In the genomic region with DNA sequence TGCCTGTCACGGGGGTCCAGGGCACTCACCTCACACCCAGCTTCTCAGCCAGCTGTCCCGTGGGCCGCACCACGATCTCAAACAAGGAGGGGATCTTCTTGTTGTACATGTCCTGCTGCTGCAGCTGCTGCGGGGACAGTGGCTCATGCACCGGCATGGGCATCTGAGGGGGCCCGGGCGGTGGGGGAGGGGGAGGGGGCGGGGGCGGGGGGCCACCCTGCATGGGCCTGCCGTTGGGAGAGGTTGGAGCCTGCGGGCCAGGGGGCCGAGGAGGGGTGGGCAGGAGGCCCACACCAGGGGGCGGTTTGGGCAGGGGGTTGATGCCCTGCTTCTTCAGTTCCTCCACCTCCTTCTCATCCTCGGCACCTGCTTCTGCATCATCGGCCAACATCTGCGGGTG, we compare ENCODE assay signal across 8 cellular contexts.
"Had no signal": no experiment of that assay in that cellular context is flagged by ENCODE, and none has a peak within 500 bp of the region (broad histone marks: within the 10 kb centered on the region; RNA-seq: fewer than 3 reads in every experiment).

No MANE protein-coding gene starts in this region.

- ATAC-seq: HCT116 had no signal

- H3K27ac ChIP-seq: GM23248 had no signal

- H3K4me3 ChIP-seq: GM23248, GM23338, HAP-1 had no signal

- H3K27ac Mint-ChIP-seq: GM23338, HFFc6 had no signal

- H3K9me3 Mint-ChIP-seq: GM23338, H9, HFFc6 had no signal

- H3K9ac ChIP-seq: GM23248 had no signal

- H3K4me1 ChIP-seq: HAP-1 had no signal

- H3K4me3 Mint-ChIP-seq: GM23338, H9, HFFc6 had no signal

- DNase-seq: GM23248, GOT3, H9, HCEC 1CT, HFFc6 had no signal

- H3K4me1 Mint-ChIP-seq: GM23338 had no signal

- H3K9me3 ChIP-seq: HAP-1 had no signal
